ENCODE assay signal across 1 cellular context in the genomic region with DNA sequence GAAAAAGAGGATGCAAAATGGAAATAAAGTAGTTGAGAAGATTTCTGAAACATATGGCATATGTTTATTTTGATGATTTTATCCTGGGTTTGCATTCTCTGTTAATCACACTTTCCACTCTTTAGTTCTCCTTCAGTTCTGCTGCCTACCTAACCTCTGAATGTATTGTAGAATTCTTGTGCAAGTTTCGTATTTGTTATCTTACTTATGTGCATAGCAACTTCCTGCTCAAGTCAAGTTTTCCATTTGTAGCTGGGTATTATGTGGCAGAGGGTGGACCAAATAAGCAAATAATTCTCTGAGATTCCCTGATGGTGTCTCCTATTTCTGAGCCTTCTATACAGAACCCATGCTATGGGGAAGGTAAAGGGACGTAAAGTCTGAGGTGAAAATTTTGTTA.
A peak's percentile ranks its signal among the peaks of the same experiment; 100 is the strongest.
TF ChIP-seq lines count a peak whose summit lies in the region.

No MANE protein-coding gene starts in this region.

TF ChIP-seq in HepG2, 621 proteins besides CTCF, POLR2A, EP300 and RAD21 (continued from another document):
- TF ChIP-seq, protein P1, sequence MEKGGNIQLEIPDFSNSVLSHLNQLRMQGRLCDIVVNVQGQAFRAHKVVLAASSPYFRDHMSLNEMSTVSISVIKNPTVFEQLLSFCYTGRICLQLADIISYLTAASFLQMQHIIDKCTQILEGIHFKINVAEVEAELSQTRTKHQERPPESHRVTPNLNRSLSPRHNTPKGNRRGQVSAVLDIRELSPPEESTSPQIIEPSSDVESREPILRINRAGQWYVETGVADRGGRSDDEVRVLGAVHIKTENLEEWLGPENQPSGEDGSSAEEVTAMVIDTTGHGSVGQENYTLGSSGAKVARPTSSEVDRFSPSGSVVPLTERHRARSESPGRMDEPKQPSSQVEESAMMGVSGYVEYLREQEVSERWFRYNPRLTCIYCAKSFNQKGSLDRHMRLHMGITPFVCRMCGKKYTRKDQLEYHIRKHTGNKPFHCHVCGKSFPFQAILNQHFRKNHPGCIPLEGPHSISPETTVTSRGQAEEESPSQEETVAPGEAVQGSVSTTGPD (CRISPR knock-in tag; IDR thresholded peaks at IDR 0.05) = no peak
- TF ChIP-seq SRSF9 (IDR thresholded peaks at IDR 0.05; ENCODE audit: borderline replicate concordance, insufficient read depth, low read depth, low read length, poor library complexity, severe bottlenecking) = peak; percentile 18
- TF ChIP-seq NFE2L1 (CRISPR knock-in tag; IDR thresholded peaks at IDR 0.05; ENCODE audit: borderline replicate concordance) = no peak
- no peak for TF ChIP-seq ZMAT3 (CRISPR knock-in tag; conservative IDR thresholded peaks at IDR 0.05)
